Comparison of ENCODE assay signal across 1 cellular context in the genomic region with DNA sequence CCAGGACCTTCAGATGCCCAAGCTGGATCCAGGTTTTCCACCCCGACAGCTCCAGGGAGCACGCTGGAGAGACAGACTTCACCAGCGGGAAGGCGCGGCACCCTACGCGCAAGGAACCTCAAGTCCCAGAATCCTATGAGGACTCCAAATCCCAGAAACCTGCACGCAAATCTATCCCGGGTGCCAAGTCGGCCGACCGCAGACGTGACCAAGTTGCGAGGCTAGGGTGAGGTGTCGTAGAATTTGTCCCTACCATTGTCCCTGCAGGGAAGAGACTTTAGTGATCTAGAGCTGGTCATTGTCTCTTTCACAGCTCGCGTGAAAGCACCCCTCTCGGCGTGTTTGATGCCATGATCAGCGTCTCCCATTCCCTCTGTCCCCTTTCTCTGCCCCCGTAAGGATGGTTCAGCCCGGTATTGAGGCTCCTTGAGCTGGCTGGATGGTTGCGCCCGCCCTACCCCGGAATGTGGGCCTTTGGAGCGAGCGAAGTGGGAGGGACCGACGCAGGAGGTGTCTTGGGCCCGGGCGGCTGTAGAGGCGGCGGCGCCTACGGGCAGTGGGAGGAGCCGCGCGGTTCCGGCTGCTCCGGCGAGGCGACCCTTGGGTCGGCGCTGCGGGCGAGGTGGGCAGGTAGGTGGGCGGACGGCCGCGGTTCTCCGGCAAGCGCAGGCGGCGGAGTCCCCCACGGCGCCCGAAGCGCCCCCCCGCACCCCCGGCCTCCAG.
TF ChIP-seq lines count a peak whose summit lies in the region.

A gene (plus strand): TSS at position 501 of the 723 bp plus-strand sequence. CDS start 246 bp downstream, outside the sequence.

TF ChIP-seq in A549, 52 proteins besides CTCF, POLR2A, EP300 and RAD21 (continued from another document):
- TF ChIP-seq, protein P1, sequence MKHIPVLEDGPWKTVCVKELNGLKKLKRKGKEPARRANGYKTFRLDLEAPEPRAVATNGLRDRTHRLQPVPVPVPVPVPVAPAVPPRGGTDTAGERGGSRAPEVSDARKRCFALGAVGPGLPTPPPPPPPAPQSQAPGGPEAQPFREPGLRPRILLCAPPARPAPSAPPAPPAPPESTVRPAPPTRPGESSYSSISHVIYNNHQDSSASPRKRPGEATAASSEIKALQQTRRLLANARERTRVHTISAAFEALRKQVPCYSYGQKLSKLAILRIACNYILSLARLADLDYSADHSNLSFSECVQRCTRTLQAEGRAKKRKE (CRISPR knock-in tag; IDR thresholded peaks at IDR 0.05; ENCODE audit: low read depth): no peak
- TF ChIP-seq, protein P2, sequence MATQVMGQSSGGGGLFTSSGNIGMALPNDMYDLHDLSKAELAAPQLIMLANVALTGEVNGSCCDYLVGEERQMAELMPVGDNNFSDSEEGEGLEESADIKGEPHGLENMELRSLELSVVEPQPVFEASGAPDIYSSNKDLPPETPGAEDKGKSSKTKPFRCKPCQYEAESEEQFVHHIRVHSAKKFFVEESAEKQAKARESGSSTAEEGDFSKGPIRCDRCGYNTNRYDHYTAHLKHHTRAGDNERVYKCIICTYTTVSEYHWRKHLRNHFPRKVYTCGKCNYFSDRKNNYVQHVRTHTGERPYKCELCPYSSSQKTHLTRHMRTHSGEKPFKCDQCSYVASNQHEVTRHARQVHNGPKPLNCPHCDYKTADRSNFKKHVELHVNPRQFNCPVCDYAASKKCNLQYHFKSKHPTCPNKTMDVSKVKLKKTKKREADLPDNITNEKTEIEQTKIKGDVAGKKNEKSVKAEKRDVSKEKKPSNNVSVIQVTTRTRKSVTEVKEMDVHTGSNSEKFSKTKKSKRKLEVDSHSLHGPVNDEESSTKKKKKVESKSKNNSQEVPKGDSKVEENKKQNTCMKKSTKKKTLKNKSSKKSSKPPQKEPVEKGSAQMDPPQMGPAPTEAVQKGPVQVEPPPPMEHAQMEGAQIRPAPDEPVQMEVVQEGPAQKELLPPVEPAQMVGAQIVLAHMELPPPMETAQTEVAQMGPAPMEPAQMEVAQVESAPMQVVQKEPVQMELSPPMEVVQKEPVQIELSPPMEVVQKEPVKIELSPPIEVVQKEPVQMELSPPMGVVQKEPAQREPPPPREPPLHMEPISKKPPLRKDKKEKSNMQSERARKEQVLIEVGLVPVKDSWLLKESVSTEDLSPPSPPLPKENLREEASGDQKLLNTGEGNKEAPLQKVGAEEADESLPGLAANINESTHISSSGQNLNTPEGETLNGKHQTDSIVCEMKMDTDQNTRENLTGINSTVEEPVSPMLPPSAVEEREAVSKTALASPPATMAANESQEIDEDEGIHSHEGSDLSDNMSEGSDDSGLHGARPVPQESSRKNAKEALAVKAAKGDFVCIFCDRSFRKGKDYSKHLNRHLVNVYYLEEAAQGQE (IDR thresholded peaks at IDR 0.05): no peak
- TF ChIP-seq ZFP36 (IDR thresholded peaks at IDR 0.05; ENCODE audit: borderline replicate concordance, partially characterized antibody) (no peak), FOSL2 (IDR thresholded peaks at IDR 0.05) (no peak), FOSL2 (CRISPR knock-in tag; IDR thresholded peaks at IDR 0.05) (0 out of 2 replicates have a peak, but pooled peaks have one; percentile 6), PHF8 (IDR thresholded peaks at IDR 0.05; ENCODE audit: borderline replicate concordance, low read depth) (peak; percentile 94), CBX8 (IDR thresholded peaks at IDR 0.05) (no peak), TP53 (CRISPR knock-in tag; IDR thresholded peaks at IDR 0.05) (no peak), FOSB (CRISPR knock-in tag; IDR thresholded peaks at IDR 0.05) (no peak)
